1 cellular context compared by ENCODE assay signal in the genomic region with DNA sequence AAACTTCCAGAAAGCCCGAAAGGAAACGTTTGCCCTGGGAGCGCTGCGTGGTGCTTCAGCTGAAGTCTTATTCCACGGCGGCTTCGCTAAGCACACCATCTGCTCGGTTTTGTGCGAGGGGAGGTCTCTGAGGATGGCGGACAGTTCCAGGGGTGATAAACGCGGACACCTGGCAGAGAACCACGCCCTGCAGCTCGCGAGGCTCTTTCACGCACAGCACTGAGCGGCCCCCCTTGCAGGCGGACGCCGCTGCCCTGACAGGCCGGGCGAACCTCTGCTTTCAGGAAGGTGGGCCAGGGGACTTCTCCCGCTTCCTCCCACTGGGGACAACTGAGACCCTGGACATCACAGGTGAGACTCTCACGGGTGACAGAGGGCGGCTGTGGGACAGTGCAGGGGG.
TF ChIP-seq lines count a peak whose summit lies in the region.

No MANE protein-coding gene starts in this region.

TF ChIP-seq in HepG2, 621 proteins besides CTCF, POLR2A, EP300 and RAD21:
- TF ChIP-seq, protein P1, sequence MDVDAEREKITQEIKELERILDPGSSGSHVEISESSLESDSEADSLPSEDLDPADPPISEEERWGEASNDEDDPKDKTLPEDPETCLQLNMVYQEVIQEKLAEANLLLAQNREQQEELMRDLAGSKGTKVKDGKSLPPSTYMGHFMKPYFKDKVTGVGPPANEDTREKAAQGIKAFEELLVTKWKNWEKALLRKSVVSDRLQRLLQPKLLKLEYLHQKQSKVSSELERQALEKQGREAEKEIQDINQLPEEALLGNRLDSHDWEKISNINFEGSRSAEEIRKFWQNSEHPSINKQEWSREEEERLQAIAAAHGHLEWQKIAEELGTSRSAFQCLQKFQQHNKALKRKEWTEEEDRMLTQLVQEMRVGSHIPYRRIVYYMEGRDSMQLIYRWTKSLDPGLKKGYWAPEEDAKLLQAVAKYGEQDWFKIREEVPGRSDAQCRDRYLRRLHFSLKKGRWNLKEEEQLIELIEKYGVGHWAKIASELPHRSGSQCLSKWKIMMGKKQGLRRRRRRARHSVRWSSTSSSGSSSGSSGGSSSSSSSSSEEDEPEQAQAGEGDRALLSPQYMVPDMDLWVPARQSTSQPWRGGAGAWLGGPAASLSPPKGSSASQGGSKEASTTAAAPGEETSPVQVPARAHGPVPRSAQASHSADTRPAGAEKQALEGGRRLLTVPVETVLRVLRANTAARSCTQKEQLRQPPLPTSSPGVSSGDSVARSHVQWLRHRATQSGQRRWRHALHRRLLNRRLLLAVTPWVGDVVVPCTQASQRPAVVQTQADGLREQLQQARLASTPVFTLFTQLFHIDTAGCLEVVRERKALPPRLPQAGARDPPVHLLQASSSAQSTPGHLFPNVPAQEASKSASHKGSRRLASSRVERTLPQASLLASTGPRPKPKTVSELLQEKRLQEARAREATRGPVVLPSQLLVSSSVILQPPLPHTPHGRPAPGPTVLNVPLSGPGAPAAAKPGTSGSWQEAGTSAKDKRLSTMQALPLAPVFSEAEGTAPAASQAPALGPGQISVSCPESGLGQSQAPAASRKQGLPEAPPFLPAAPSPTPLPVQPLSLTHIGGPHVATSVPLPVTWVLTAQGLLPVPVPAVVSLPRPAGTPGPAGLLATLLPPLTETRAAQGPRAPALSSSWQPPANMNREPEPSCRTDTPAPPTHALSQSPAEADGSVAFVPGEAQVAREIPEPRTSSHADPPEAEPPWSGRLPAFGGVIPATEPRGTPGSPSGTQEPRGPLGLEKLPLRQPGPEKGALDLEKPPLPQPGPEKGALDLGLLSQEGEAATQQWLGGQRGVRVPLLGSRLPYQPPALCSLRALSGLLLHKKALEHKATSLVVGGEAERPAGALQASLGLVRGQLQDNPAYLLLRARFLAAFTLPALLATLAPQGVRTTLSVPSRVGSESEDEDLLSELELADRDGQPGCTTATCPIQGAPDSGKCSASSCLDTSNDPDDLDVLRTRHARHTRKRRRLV (CRISPR knock-in tag; IDR thresholded peaks at IDR 0.05), result no peak
- TF ChIP-seq ZNF687 (CRISPR knock-in tag; IDR thresholded peaks at IDR 0.05) (0 out of 2 replicates have a peak, but pooled peaks have one; percentile 16), HNRNPLL (IDR thresholded peaks at IDR 0.05; ENCODE audit: low read depth, low read length, poor library complexity, severe bottlenecking) (peak; percentile 20), DMAP1 (CRISPR knock-in tag; IDR thresholded peaks at IDR 0.05) (no peak), ZNF234 (CRISPR knock-in tag; conservative IDR thresholded peaks at IDR 0.05) (no peak), CENPT (CRISPR knock-in tag; IDR thresholded peaks at IDR 0.05; ENCODE audit: low read depth) (no peak), REXO4 (CRISPR knock-in tag; IDR thresholded peaks at IDR 0.05; ENCODE audit: borderline replicate concordance) (no peak), PRMT3 (CRISPR knock-in tag; IDR thresholded peaks at IDR 0.05; ENCODE audit: borderline replicate concordance, low read depth) (no peak), RELA (CRISPR knock-in tag; IDR thresholded peaks at IDR 0.05) (no peak), HOXA3 (CRISPR knock-in tag; IDR thresholded peaks at IDR 0.05) (peak; percentile 25; the same call in 1 of the 2 replicates), TOPORS (CRISPR knock-in tag; IDR thresholded peaks at IDR 0.05) (no peak), MYC (CRISPR knock-in tag; IDR thresholded peaks at IDR 0.05; ENCODE audit: borderline replicate concordance) (peak; percentile 10; the same call in 1 of the 2 replicates), CHD4 (IDR thresholded peaks at IDR 0.05; ENCODE audit: borderline replicate concordance, low read length) (no peak), KDM1A (CRISPR knock-in tag; IDR thresholded peaks at IDR 0.05) (no peak), ZNF839 (CRISPR knock-in tag; IDR thresholded peaks at IDR 0.05; ENCODE audit: borderline replicate concordance) (0 out of 2 replicates have a peak, but pooled peaks have one; percentile 41), FOXP1 (IDR thresholded peaks at IDR 0.05) (no peak), FOXP1 (CRISPR knock-in tag; IDR thresholded peaks at IDR 0.05) (no peak), ZBTB4 (CRISPR knock-in tag; IDR thresholded peaks at IDR 0.05; ENCODE audit: borderline replicate concordance) (peak; percentile 79; the same call in 1 of the 2 replicates), ZFP41 (CRISPR knock-in tag; IDR thresholded peaks at IDR 0.05; ENCODE audit: borderline replicate concordance) (no peak), TGIF2 (CRISPR knock-in tag; IDR thresholded peaks at IDR 0.05) (no peak), ZNF550 (CRISPR knock-in tag; IDR thresholded peaks at IDR 0.05; ENCODE audit: borderline replicate concordance) (no peak), E2F5 (CRISPR knock-in tag; conservative IDR thresholded peaks at IDR 0.05) (no peak), ESRRA (CRISPR knock-in tag; IDR thresholded peaks at IDR 0.05; ENCODE audit: low read depth) (no peak), MBD4 (IDR thresholded peaks at IDR 0.05; ENCODE audit: borderline replicate concordance, low read length) (no peak), GATAD1 (CRISPR knock-in tag; IDR thresholded peaks at IDR 0.05) (no peak)
- TF ChIP-seq, protein P2, sequence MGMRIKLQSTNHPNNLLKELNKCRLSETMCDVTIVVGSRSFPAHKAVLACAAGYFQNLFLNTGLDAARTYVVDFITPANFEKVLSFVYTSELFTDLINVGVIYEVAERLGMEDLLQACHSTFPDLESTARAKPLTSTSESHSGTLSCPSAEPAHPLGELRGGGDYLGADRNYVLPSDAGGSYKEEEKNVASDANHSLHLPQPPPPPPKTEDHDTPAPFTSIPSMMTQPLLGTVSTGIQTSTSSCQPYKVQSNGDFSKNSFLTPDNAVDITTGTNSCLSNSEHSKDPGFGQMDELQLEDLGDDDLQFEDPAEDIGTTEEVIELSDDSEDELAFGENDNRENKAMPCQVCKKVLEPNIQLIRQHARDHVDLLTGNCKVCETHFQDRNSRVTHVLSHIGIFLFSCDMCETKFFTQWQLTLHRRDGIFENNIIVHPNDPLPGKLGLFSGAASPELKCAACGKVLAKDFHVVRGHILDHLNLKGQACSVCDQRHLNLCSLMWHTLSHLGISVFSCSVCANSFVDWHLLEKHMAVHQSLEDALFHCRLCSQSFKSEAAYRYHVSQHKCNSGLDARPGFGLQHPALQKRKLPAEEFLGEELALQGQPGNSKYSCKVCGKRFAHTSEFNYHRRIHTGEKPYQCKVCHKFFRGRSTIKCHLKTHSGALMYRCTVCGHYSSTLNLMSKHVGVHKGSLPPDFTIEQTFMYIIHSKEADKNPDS (CRISPR knock-in tag; IDR thresholded peaks at IDR 0.05), result no peak
